ENCODE assay signal across 20 cellular contexts in the genomic region with DNA sequence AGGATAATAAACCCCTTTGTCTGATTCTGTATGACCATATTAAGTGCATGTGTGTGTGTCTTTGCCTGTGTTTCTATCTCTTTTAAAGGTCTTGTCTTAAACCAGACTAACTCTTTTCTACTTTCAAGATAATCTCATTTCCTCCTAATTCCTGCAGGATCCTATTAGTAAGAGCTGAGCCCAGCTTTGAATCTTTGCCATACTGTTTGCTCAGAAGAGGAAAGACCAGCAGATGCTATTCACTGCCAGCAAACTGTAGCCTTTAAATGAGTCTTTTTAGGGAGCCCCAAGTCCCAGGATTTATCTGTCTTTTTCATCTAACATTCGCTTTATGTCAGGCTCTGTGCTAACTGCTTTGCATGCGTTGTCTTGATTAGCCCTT. TPM values are rescaled to one million over a fixed set of nuclear protein-coding genes. Genes with fewer than 3 reads are reported as not detected.
DNase-seq lines count a peak whose midpoint lies in the region; TF ChIP-seq lines count a peak whose summit lies in the region.
"Had no signal": no experiment of that assay in that cellular context is flagged by ENCODE, and none has a peak within 500 bp of the region (broad histone marks: within the 10 kb centered on the region; RNA-seq: fewer than 3 reads in every experiment).

No MANE protein-coding gene starts in this region.

- intact Hi-C loops in A673 (cut with micrococcal nuclease; ENCODE audit: unreplicated experiment), result no loop called here
- intact Hi-C loops in dorsolateral prefrontal cortex (cut with DNase I), result loop anchor here in 1 of 2 donors (10.0 kb wide), 1 partner anchor 47 kb away; no protein-coding TSS in a partner anchor

- peak; percentile 18 for DNase-seq in A673 (ENCODE audit: low spot score)
- peak; percentile 88 for DNase-seq in NCI-H82 (lab: John Stamatoyannopoulos, UW)
- no peak for DNase-seq in dorsolateral prefrontal cortex
- no peak for DNase-seq in NCI-H524 treated with DMSO at 0.1 percent for 48 hours (lab: John Stamatoyannopoulos, UW)
- DNase-seq in SW480 (ENCODE audit: low spot score), result no peak
- DNase-seq in SHP77 treated with DMSO at 0.1 percent for 48 hours (lab: John Stamatoyannopoulos, UW), result no peak
- DNase-seq in HK-2 (ENCODE audit: unreplicated experiment), result no peak
- DNase-seq: Calu3; CD8-positive, alpha-beta T cell; EL; MV-4-11; NCI-H1417; NCI-H1694 treated with DMSO at 0.1 percent for 48 hours; NCI-H510A; NCI-H774; OCI-M1 had no signal

- no peaks in the 10 kb centered on the region for H3K36me3 ChIP-seq in A673 (ENCODE audit: insufficient read depth, low read length, poor library complexity, severe bottlenecking)
- no peaks in the 10 kb centered on the region for H3K36me3 ChIP-seq in neural cell (ENCODE audit: insufficient read depth, low read length)

- no peak overlapping the region for H3K9ac ChIP-seq in neural cell (ENCODE audit: low read length)

- H3K79me2 ChIP-seq in neural cell (replicated peaks; ENCODE audit: insufficient read depth, low read length), result no peaks in the 10 kb centered on the region

- CTCF ChIA-PET in A673 (lab: Charles Lee), result interaction anchor here (0.5 kb wide), 1 partner anchor 535 kb away, joined by 3 read pairs; no protein-coding TSS in a partner anchor

- H4K20me1 ChIP-seq in neural cell (ENCODE audit: insufficient read depth), result no peaks in the 10 kb centered on the region

- peaks cover 13% of the 10 kb centered on the region for H3K4me1 ChIP-seq in A673 (ENCODE audit: insufficient read depth, low read length, poor library complexity, severe bottlenecking)

- H3K27me3 ChIP-seq in A673 (replicated peaks; ENCODE audit: insufficient read depth, low read depth, low read length, poor library complexity) (peaks cover 79% of the 10 kb centered on the region), dorsolateral prefrontal cortex (peaks cover 0 to 33% (median 8%) of the 10 kb centered on the region in 45 donors), neural cell (ENCODE audit: insufficient read depth, low read depth, low read length) (peaks cover 49% of the 10 kb centered on the region)

- H3K4me3 ChIP-seq in A673 (ENCODE audit: low read depth, low read length, poor library complexity, severe bottlenecking) (no peak overlapping the region), dorsolateral prefrontal cortex (peak overlapping the region in 55 of 59 donors; percentile 7 to 83 (median 71)), neural cell (ENCODE audit: low read length) (peak overlapping the region; percentile 78)

- TF ChIP-seq CTCF in A673 (conservative IDR thresholded peaks at IDR 0.05; ENCODE audit: low read depth, low read length), result no peak
- no peak for TF ChIP-seq CTCF in dorsolateral prefrontal cortex (IDR thresholded peaks at IDR 0.05 in 54 of 56, conservative IDR thresholded peaks at IDR 0.05 in 2 of 56; ENCODE audit: low read depth in 1 of 56, partially characterized antibody in 56 of 56)
- no peak for TF ChIP-seq CTCF in neural cell (IDR thresholded peaks at IDR 0.05; ENCODE audit: poor library complexity, severe bottlenecking)

- no peaks in the 10 kb centered on the region for H3K9me2 ChIP-seq in neural cell (ENCODE audit: insufficient read depth, low read length)

- H2AFZ ChIP-seq in neural cell (ENCODE audit: low read depth, low read length), result no peak overlapping the region

- no peaks in the 10 kb centered on the region for H3F3A ChIP-seq in neural cell (ENCODE audit: insufficient read depth, low read length, poor library complexity, severe bottlenecking)

- POLR2A ChIA-PET in A673 (lab: Charles Lee; ENCODE audit: low non-redundant PET), result no interaction called here

- H3K9me3 ChIP-seq in A673 (ENCODE audit: low read depth, low read length, poor library complexity, severe bottlenecking) (no peaks in the 10 kb centered on the region), neural cell (ENCODE audit: low read length) (no peaks in the 10 kb centered on the region)

- H3K27ac ChIP-seq in A673 (ENCODE audit: low read depth, low read length, poor library complexity, severe bottlenecking) (no peak overlapping the region), dorsolateral prefrontal cortex (no peak overlapping the region), neural cell (ENCODE audit: low read length) (no peak overlapping the region)
- H3K27ac ChIP-seq: 22Rv1 had no signal

- H3K4me2 ChIP-seq in neural cell (ENCODE audit: low read length), result no peak overlapping the region

- BruUV-seq in A673 (replicated peaks; lab: Mats Ljungman, UMichigan), result no TSS peak

- no peak for TF ChIP-seq RAD21 in neural cell (conservative IDR thresholded peaks at IDR 0.05)

- TF ChIP-seq EP300 in neural cell (conservative IDR thresholded peaks at IDR 0.05; ENCODE audit: poor library complexity, severe bottlenecking), result no peak

TF ChIP-seq in neural cell, 6 proteins besides CTCF, POLR2A, EP300 and RAD21:
- TF ChIP-seq SMC3 (conservative IDR thresholded peaks at IDR 0.05; ENCODE audit: poor library complexity) (no peak), MXI1 (conservative IDR thresholded peaks at IDR 0.05; ENCODE audit: poor library complexity, severe bottlenecking) (no peak), POLR2AphosphoS5 (IDR thresholded peaks at IDR 0.05) (no peak), EZH2 (IDR thresholded peaks at IDR 0.05; ENCODE audit: borderline replicate concordance, insufficient read depth, low read length, poor library complexity, severe bottlenecking) (no peak), TAF1 (IDR thresholded peaks at IDR 0.05; ENCODE audit: low read depth) (no peak)
- TF ChIP-seq, protein P1, sequence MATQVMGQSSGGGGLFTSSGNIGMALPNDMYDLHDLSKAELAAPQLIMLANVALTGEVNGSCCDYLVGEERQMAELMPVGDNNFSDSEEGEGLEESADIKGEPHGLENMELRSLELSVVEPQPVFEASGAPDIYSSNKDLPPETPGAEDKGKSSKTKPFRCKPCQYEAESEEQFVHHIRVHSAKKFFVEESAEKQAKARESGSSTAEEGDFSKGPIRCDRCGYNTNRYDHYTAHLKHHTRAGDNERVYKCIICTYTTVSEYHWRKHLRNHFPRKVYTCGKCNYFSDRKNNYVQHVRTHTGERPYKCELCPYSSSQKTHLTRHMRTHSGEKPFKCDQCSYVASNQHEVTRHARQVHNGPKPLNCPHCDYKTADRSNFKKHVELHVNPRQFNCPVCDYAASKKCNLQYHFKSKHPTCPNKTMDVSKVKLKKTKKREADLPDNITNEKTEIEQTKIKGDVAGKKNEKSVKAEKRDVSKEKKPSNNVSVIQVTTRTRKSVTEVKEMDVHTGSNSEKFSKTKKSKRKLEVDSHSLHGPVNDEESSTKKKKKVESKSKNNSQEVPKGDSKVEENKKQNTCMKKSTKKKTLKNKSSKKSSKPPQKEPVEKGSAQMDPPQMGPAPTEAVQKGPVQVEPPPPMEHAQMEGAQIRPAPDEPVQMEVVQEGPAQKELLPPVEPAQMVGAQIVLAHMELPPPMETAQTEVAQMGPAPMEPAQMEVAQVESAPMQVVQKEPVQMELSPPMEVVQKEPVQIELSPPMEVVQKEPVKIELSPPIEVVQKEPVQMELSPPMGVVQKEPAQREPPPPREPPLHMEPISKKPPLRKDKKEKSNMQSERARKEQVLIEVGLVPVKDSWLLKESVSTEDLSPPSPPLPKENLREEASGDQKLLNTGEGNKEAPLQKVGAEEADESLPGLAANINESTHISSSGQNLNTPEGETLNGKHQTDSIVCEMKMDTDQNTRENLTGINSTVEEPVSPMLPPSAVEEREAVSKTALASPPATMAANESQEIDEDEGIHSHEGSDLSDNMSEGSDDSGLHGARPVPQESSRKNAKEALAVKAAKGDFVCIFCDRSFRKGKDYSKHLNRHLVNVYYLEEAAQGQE (IDR thresholded peaks at IDR 0.05; ENCODE audit: borderline replicate concordance), result no peak

RNA-seq across cellular contexts. Expression of a gene that starts 2.9 kb away (rescaled TPM):
- total RNA-seq in A673 (2021), result not detected in 2 replicates
- 10 to 100 TPM; 14.3 to 63.9 (median 45.8) TPM for total RNA-seq in dorsolateral prefrontal cortex
- 1.7 and 2.1 TPM in 2 replicates for polyA plus RNA-seq in neural cell
- 7.5 and 8.3 TPM in 2 replicates for polyA minus RNA-seq in neural cell
- total RNA-seq: Calu3; CD8-positive, alpha-beta T cell; Right ventricle myocardium inferior had no signal
- polyA plus RNA-seq: IgD-negative memory B cell had no signal

Comparison
In these comparisons a context has a peak if more than half of its experiments do, and no peak if none do; other contexts are left out.
1. DNase-seq: peak in A673 (single experiment) and NCI-H82 (single experiment); none in dorsolateral prefrontal cortex (0 of 10), NCI-H524 treated with DMSO at 0.1 percent for 48 hours (single experiment), SW480 (single experiment), SHP77 treated with DMSO at 0.1 percent for 48 hours (single experiment) and HK-2 (single experiment).
2. RNA of a gene that starts 2.9 kb away (total RNA-seq): 14.3 to 63.9 TPM in dorsolateral prefrontal cortex; not detected in A673; every median in the first group is over 10 times any median in the second.